ENCODE assay signal across 8 cellular contexts in genomic region chr19:2034729-2035589, GRCh38. TPM values are rescaled to one million over a fixed set of nuclear protein-coding genes. Genes with fewer than 3 reads are reported as not detected.
A peak's percentile ranks its signal among the peaks of the same experiment; 100 is the strongest.
DNase-seq lines count a peak whose midpoint lies in the region; ATAC-seq and TF ChIP-seq lines count a peak whose summit lies in the region.

No MANE protein-coding gene starts in this region.

- DNase-seq in GM20000 (ENCODE audit: low spot score) (peak; percentile 81), T follicular helper cell (ENCODE audit: low read depth) (peak; percentile 62), natural killer cell (peak; percentile 67), HPDE6-E6E7 (ENCODE audit: extremely low spot score) (no peak), NCI-H1105 treated with DMSO at 0.1 percent for 48 hours (lab: John Stamatoyannopoulos, UW) (no peak), SKM-1 (lab: John Stamatoyannopoulos, UW; ENCODE audit: unreplicated experiment) (no peak), NCI-H748 (lab: John Stamatoyannopoulos, UW; ENCODE audit: unreplicated experiment) (no peak)
- peak; percentile 56 for DNase-seq in central memory CD4-positive, alpha-beta T cell

- no peaks in the 10 kb centered on the region for H3K36me3 Mint-ChIP-seq in natural killer cell

- intact Hi-C loops in natural killer cell (cut with micrococcal nuclease), result no loop called here

- ATAC-seq in natural killer cell, result peak; percentile 78 to 84 (median 80)

- no peaks in the 10 kb centered on the region for H3K27me3 Mint-ChIP-seq in natural killer cell (ENCODE audit: low read depth in 2 of 2)

- peak overlapping the region; percentile 58 to 81 for H3K27ac Mint-ChIP-seq in natural killer cell

- TF ChIP-seq CTCF in GM20000 (IDR thresholded peaks at IDR 0.05; ENCODE audit: extremely low read depth, missing control alignments), result no peak
- TF ChIP-seq CTCF in natural killer cell (IDR thresholded peaks at IDR 0.05), result no peak

- peaks cover 19 to 33% of the 10 kb centered on the region in 2 donors for H3K4me1 Mint-ChIP-seq in natural killer cell

- peak overlapping the region; percentile 45 for H3K4me3 Mint-ChIP-seq in natural killer cell

- H3K9me3 Mint-ChIP-seq in natural killer cell, result no peaks in the 10 kb centered on the region

RNA-seq across cellular contexts. Expression of gene MKNK2, which starts 16.1 kb away (rescaled TPM):
- total RNA-seq in natural killer cell, result 100 to 1,000 TPM; 259 to 389 (median 322) TPM

RNA-seq across cellular contexts. Expression of gene BTBD2, which starts 19.4 kb away (rescaled TPM):
- total RNA-seq in natural killer cell, result 10 to 100 TPM; 47.6 to 57.0 (median 53.4) TPM

Comparison
In these comparisons a context has a peak if more than half of its experiments do, and no peak if none do; other contexts are left out.
1. DNase-seq: peak in GM20000 (single experiment), T follicular helper cell (single experiment), central memory CD4-positive, alpha-beta T cell (single experiment) and natural killer cell (single experiment); none in HPDE6-E6E7 (single experiment), NCI-H1105 treated with DMSO at 0.1 percent for 48 hours (single experiment), SKM-1 (single experiment) and NCI-H748 (single experiment).